28 cellular contexts compared by ENCODE assay signal in genomic region chrX:132843387-132843786, GRCh38.
"Had no signal": no experiment of that assay in that cellular context is flagged by ENCODE, and none has a peak within 500 bp of the region (broad histone marks: within the 10 kb centered on the region; RNA-seq: fewer than 3 reads in every experiment).

No MANE protein-coding gene starts in this region.

- H3K27ac Mint-ChIP-seq: activated CD4-positive, alpha-beta memory T cell treated with anti-CD3 and anti-CD28 coated beads, Interleukin-2, amount 10 ng/mL, durations not matched to agents 7 days and 5 days; activated CD4-positive, alpha-beta T cell treated with anti-CD3 and anti-CD28 coated beads, Interleukin-2, amount 10 ng/mL, durations not matched to agents 7 days and 5 days; activated T-helper 17 cell treated with anti-CD3 and anti-CD28 coated beads, Interleukin-2, amount 50 U/mL, for 72 hours; natural killer cell; stimulated activated effector memory CD8-positive, alpha-beta T cell treated with anti-CD3 and anti-CD28 coated beads, Interleukin-12 subunit alpha, Interleukin-12 subunit beta, amount 100 ng/mL, for 72 hours; stimulated activated naive CD8-positive, alpha-beta T cell treated with anti-CD3 and anti-CD28 coated beads, Interleukin-15, Interleukin-2, amounts not matched to agents 100 ng/mL and 50 ng/mL, for 24 hours; T-helper 17 cell had no signal

- H3K27me3 ChIP-seq: esophagus squamous epithelium, hepatocyte, neutrophil had no signal

- H3K4me1 ChIP-seq: esophagus squamous epithelium had no signal

- H3K36me3 ChIP-seq: esophagus squamous epithelium, neutrophil, thoracic aorta had no signal

- H3K27ac ChIP-seq: epithelial cell of prostate, esophagus squamous epithelium, hepatocyte, neutrophil, thoracic aorta had no signal

- H3K36me3 Mint-ChIP-seq: natural killer cell; stimulated activated effector memory CD8-positive, alpha-beta T cell treated with anti-CD3 and anti-CD28 coated beads, Interleukin-12 subunit alpha, Interleukin-12 subunit beta, amount 100 ng/mL, for 72 hours had no signal

- H3K9me3 ChIP-seq: esophagus squamous epithelium, neutrophil, thoracic aorta had no signal

- DNase-seq: activated CD4-positive, alpha-beta memory T cell treated with anti-CD3 and anti-CD28 coated beads, Interleukin-2, amount 10 ng/mL, durations not matched to agents 7 days and 5 days; activated CD4-positive, alpha-beta T cell treated with anti-CD3 and anti-CD28 coated beads, Interleukin-2, amount 10 ng/mL, durations not matched to agents 7 days and 5 days; activated CD4-positive, CD25-positive, alpha-beta regulatory T cell treated with anti-CD3 and anti-CD28 coated beads, Interleukin-2, amount 50 U/mL, for 72 hours; activated gamma-delta T cell treated with Interleukin-2 at 50 U/mL for 16 hours; activated naive CD4-positive, alpha-beta T cell treated with anti-CD3 and anti-CD28 coated beads, Interleukin-2, amount 50 U/mL, for 16 hours; activated T-cell treated with anti-CD3 and anti-CD28 coated beads, Interleukin-2, amount 50 U/mL, for 4 hours; amniotic stem cell; central memory CD4-positive, alpha-beta T cell; esophagus squamous epithelium; glutamatergic neuron; islet precursor cell; left ventricle myocardium superior; midbrain; natural killer cell; retina; small intestine; stimulated activated CD4-positive, alpha-beta T cell treated with anti-CD3 and anti-CD28 coated beads, Interleukin-4, amount 100 ng/mL, for 24 hours; T-helper 17 cell; T1000; trophoblast cell had no signal

- H3K9me3 Mint-ChIP-seq: activated CD4-positive, alpha-beta memory T cell treated with anti-CD3 and anti-CD28 coated beads, Interleukin-2, amount 10 ng/mL, durations not matched to agents 7 days and 5 days; activated CD4-positive, alpha-beta T cell treated with anti-CD3 and anti-CD28 coated beads, Interleukin-2, amount 10 ng/mL, durations not matched to agents 7 days and 5 days; activated T-cell treated with anti-CD3 and anti-CD28 coated beads, Interleukin-2, amount 50 U/mL, for 4 hours; activated T-helper 17 cell treated with anti-CD3 and anti-CD28 coated beads, Interleukin-2, amount 50 U/mL, for 72 hours; natural killer cell; stimulated activated effector memory CD8-positive, alpha-beta T cell treated with anti-CD3 and anti-CD28 coated beads, Interleukin-12 subunit alpha, Interleukin-12 subunit beta, amount 100 ng/mL, for 72 hours; stimulated activated naive CD8-positive, alpha-beta T cell treated with anti-CD3 and anti-CD28 coated beads, Interleukin-15, Interleukin-2, amounts not matched to agents 100 ng/mL and 50 ng/mL, for 24 hours had no signal

- H3K4me3 ChIP-seq: esophagus squamous epithelium, hepatocyte, thoracic aorta had no signal

- H3K4me1 Mint-ChIP-seq: activated CD4-positive, alpha-beta memory T cell treated with anti-CD3 and anti-CD28 coated beads, Interleukin-2, amount 10 ng/mL, durations not matched to agents 7 days and 5 days; activated CD4-positive, alpha-beta T cell treated with anti-CD3 and anti-CD28 coated beads, Interleukin-2, amount 10 ng/mL, durations not matched to agents 7 days and 5 days; activated T-helper 17 cell treated with anti-CD3 and anti-CD28 coated beads, Interleukin-2, amount 50 U/mL, for 72 hours; stimulated activated effector memory CD8-positive, alpha-beta T cell treated with anti-CD3 and anti-CD28 coated beads, Interleukin-12 subunit alpha, Interleukin-12 subunit beta, amount 100 ng/mL, for 72 hours; T-helper 17 cell had no signal

- H3K27me3 Mint-ChIP-seq: stimulated activated naive CD8-positive, alpha-beta T cell treated with anti-CD3 and anti-CD28 coated beads, Interleukin-15, Interleukin-2, amounts not matched to agents 100 ng/mL and 50 ng/mL, for 24 hours; T-helper 17 cell had no signal

- H3K4me3 Mint-ChIP-seq: activated CD4-positive, alpha-beta memory T cell treated with anti-CD3 and anti-CD28 coated beads, Interleukin-2, amount 10 ng/mL, durations not matched to agents 7 days and 5 days; activated CD4-positive, alpha-beta T cell treated with anti-CD3 and anti-CD28 coated beads, Interleukin-2, amount 10 ng/mL, durations not matched to agents 7 days and 5 days; activated T-cell treated with anti-CD3 and anti-CD28 coated beads, Interleukin-2, amount 50 U/mL, for 4 hours; activated T-helper 17 cell treated with anti-CD3 and anti-CD28 coated beads, Interleukin-2, amount 50 U/mL, for 72 hours; natural killer cell; stimulated activated effector memory CD8-positive, alpha-beta T cell treated with anti-CD3 and anti-CD28 coated beads, Interleukin-12 subunit alpha, Interleukin-12 subunit beta, amount 100 ng/mL, for 72 hours; stimulated activated naive CD8-positive, alpha-beta T cell treated with anti-CD3 and anti-CD28 coated beads, Interleukin-15, Interleukin-2, amounts not matched to agents 100 ng/mL and 50 ng/mL, for 24 hours; T-helper 17 cell had no signal

- ATAC-seq: activated T-cell treated with anti-CD3 and anti-CD28 coated beads, Interleukin-2, amount 50 U/mL, for 4 hours; activated T-helper 17 cell treated with anti-CD3 and anti-CD28 coated beads, Interleukin-2, amount 50 U/mL, for 72 hours; natural killer cell; sciatic nerve; stimulated activated effector memory CD8-positive, alpha-beta T cell treated with anti-CD3 and anti-CD28 coated beads, Interleukin-12 subunit alpha, Interleukin-12 subunit beta, amount 100 ng/mL, for 72 hours; T-helper 17 cell had no signal
